In the genomic region with DNA sequence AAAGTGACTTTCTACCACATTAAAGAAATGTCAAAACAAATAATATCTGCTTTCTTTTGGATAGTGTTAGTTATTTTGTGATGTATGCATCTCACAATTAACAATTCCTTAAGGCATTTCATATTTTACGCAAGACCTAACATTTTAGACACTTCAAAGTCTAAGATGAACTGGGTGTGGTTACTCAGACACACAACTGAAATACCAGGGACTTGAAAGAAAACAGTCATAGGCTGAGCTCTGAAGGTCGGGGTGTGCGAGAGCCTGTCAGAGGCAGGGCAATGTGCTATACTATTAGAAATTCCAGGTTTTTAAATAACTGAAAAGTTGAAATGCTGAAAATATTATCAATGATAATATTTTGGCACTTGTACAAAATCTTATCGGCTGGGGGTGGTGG, we compare ENCODE assay signal across 22 cellular contexts.
"Had no signal": no experiment of that assay in that cellular context is flagged by ENCODE, and none has a peak within 500 bp of the region (broad histone marks: within the 10 kb centered on the region; RNA-seq: fewer than 3 reads in every experiment).

No MANE protein-coding gene starts in this region.

- H3K9me3 Mint-ChIP-seq: activated CD4-positive, alpha-beta T cell treated with anti-CD3 and anti-CD28 coated beads, Interleukin-2, amount 10 ng/mL, durations not matched to agents 7 days and 5 days; effector memory CD8-positive, alpha-beta T cell; nephron progenitor cell; stimulated activated naive B cell treated with anti-CD40 and anti-IgM and Interleukin-4, amounts not matched to agents 10 μg/mL and 1 μg/mL and 100 μg/mL, for 72 hours had no signal

- H3K9me3 ChIP-seq: breast epithelium, colonic mucosa, sigmoid colon, transverse colon, uterus had no signal

- ATAC-seq: activated CD4-positive, CD25-positive, alpha-beta regulatory T cell treated with anti-CD3 and anti-CD28 coated beads, Interleukin-2, amount 50 U/mL, for 24 hours; activated T-helper 17 cell treated with anti-CD3 and anti-CD28 coated beads, Interleukin-2, amount 50 U/mL, for 72 hours; effector memory CD8-positive, alpha-beta T cell; esophagus mucosa; stimulated activated naive B cell treated with anti-CD40 and anti-IgM and Interleukin-4, amounts not matched to agents 10 μg/mL and 1 μg/mL and 100 μg/mL, for 72 hours; T-helper 17 cell had no signal

- H3K27ac ChIP-seq: sigmoid colon had no signal

- H3K27ac Mint-ChIP-seq: activated CD4-positive, alpha-beta T cell treated with anti-CD3 and anti-CD28 coated beads, Interleukin-2, amount 10 ng/mL, durations not matched to agents 7 days and 5 days; activated naive CD4-positive, alpha-beta T cell treated with anti-CD3 and anti-CD28 coated beads, Interleukin-2, amount 50 U/mL, for 72 hours; effector memory CD8-positive, alpha-beta T cell; stimulated activated naive B cell treated with anti-CD40 and anti-IgM and Interleukin-4, amounts not matched to agents 10 μg/mL and 1 μg/mL and 100 μg/mL, for 72 hours had no signal

- H3K4me3 Mint-ChIP-seq: activated CD4-positive, alpha-beta T cell treated with anti-CD3 and anti-CD28 coated beads, Interleukin-2, amount 10 ng/mL, durations not matched to agents 7 days and 5 days; activated T-helper 17 cell treated with anti-CD3 and anti-CD28 coated beads, Interleukin-2, amount 50 U/mL, for 72 hours; effector memory CD8-positive, alpha-beta T cell; nephron progenitor cell; stimulated activated naive B cell treated with anti-CD40 and anti-IgM and Interleukin-4, amounts not matched to agents 10 μg/mL and 1 μg/mL and 100 μg/mL, for 72 hours; T-helper 17 cell had no signal

- H3K36me3 ChIP-seq: breast epithelium, colonic mucosa, sigmoid colon, transverse colon, uterus had no signal

- H3K36me3 Mint-ChIP-seq: stimulated activated naive B cell treated with anti-CD40 and anti-IgM and Interleukin-4, amounts not matched to agents 10 μg/mL and 1 μg/mL and 100 μg/mL, for 72 hours had no signal

- H3K27me3 ChIP-seq: breast epithelium, colonic mucosa, dorsolateral prefrontal cortex, sigmoid colon, transverse colon, uterus had no signal

- H3K4me1 ChIP-seq: breast epithelium, colonic mucosa, uterus had no signal

- H3K27me3 Mint-ChIP-seq: activated CD4-positive, alpha-beta T cell treated with anti-CD3 and anti-CD28 coated beads, Interleukin-2, amount 10 ng/mL, durations not matched to agents 7 days and 5 days; activated T-helper 17 cell treated with anti-CD3 and anti-CD28 coated beads, Interleukin-2, amount 50 U/mL, for 72 hours; effector memory CD8-positive, alpha-beta T cell; stimulated activated naive B cell treated with anti-CD40 and anti-IgM and Interleukin-4, amounts not matched to agents 10 μg/mL and 1 μg/mL and 100 μg/mL, for 72 hours; T-helper 17 cell had no signal

- DNase-seq: activated CD4-positive, alpha-beta T cell treated with anti-CD3 and anti-CD28 coated beads, Interleukin-2, amount 10 ng/mL, durations not matched to agents 7 days and 5 days; activated T-cell treated with anti-CD3 and anti-CD28 coated beads, Interleukin-2, amount 50 U/mL, for 1 hour; amniotic stem cell; colonic mucosa; dorsolateral prefrontal cortex; effector memory CD8-positive, alpha-beta T cell; hypothalamus; mesenchymal stem cell; nephron progenitor cell; occipital lobe; sigmoid colon; stimulated activated CD4-positive, alpha-beta T cell treated with anti-CD3 and anti-CD28 coated beads, Interleukin-2, amount 100 ng/mL, for 48 hours; stimulated activated CD8-positive, alpha-beta memory T cell treated with anti-CD3 and anti-CD28 coated beads, Interleukin-4, amount 100 ng/mL, for 48 hours; stimulated activated naive B cell treated with anti-CD40 and anti-IgM and Interleukin-4, amounts not matched to agents 10 μg/mL and 1 μg/mL and 100 μg/mL, for 72 hours; T-helper 17 cell; transverse colon; uterus had no signal

- H3K4me3 ChIP-seq: colonic mucosa, dorsolateral prefrontal cortex, sigmoid colon, transverse colon, uterus had no signal
